9 cellular contexts compared by ENCODE assay signal in the genomic region with DNA sequence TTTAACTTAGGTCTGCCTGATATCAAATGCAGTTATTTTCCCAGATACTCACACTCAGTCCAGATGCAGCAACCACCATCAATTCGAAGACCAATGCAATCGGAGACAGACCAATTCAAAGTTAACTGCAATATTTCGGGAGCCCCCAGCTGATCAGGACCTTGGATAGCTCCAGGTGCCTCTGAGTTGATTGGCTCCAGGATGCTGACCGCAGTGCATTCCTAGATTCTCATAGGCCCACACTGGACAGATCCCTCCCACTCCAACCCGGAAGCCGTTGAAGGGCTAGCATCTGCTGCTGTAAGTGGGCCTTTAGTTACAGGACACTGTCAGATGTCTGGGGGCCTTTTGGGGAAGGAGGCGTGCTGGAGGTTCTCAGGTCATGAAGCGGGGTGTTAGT.
DNase-seq lines count a peak whose midpoint lies in the region; ATAC-seq and TF ChIP-seq lines count a peak whose summit lies in the region.
"Had no signal": no experiment of that assay in that cellular context is flagged by ENCODE, and none has a peak within 500 bp of the region (broad histone marks: within the 10 kb centered on the region; RNA-seq: fewer than 3 reads in every experiment).

No MANE protein-coding gene starts in this region.

- H3K36me3 ChIP-seq in MM.1S (replicated peaks; ENCODE audit: insufficient read depth, low read length) (no peaks in the 10 kb centered on the region), ascending aorta (no peaks in the 10 kb centered on the region)
- H3K36me3 ChIP-seq: gastrocnemius medialis had no signal

- no peak for TF ChIP-seq CTCF in MM.1S (IDR thresholded peaks at IDR 0.05; ENCODE audit: low read length)
- TF ChIP-seq CTCF in ascending aorta (IDR thresholded peaks at IDR 0.05): no peak

- H3K27ac ChIP-seq in MM.1S (ENCODE audit: low read length): no peak overlapping the region
- H3K27ac ChIP-seq in ascending aorta: no peak overlapping the region
- H3K27ac ChIP-seq: gastrocnemius medialis had no signal

- ATAC-seq in HG03378 (IDR thresholded peaks at IDR 0.05; ENCODE audit: unreplicated experiment): no peak

- H3K4me1 ChIP-seq in MM.1S (ENCODE audit: low read length): no peaks in the 10 kb centered on the region
- H3K4me1 ChIP-seq in ascending aorta: no peaks in the 10 kb centered on the region
- H3K4me1 ChIP-seq: gastrocnemius medialis had no signal

- H3K4me2 ChIP-seq in MM.1S (ENCODE audit: low read depth, low read length): no peak overlapping the region

- H3F3A ChIP-seq in MM.1S (ENCODE audit: insufficient read depth, low read length): no peaks in the 10 kb centered on the region

- H3K4me3 ChIP-seq in MM.1S (ENCODE audit: low read length) (no peak overlapping the region), ascending aorta (no peak overlapping the region)
- H3K4me3 ChIP-seq: gastrocnemius medialis had no signal

- peaks cover 33% of the 10 kb centered on the region for H3K27me3 ChIP-seq in MM.1S (replicated peaks; ENCODE audit: insufficient read depth, low read length)
- H3K27me3 ChIP-seq in ascending aorta: no peaks in the 10 kb centered on the region
- H3K27me3 ChIP-seq: gastrocnemius medialis had no signal

- no peak overlapping the region for H2AFZ ChIP-seq in MM.1S (ENCODE audit: low read length)

- DNase-seq in GM04504 (ENCODE audit: low read depth) (peak; percentile 6), MM.1S (peak; percentile 87), activated T-cell treated with anti-CD3 and anti-CD28 coated beads for 48 hours (ENCODE audit: low read depth) (peak; percentile 25), hepatic stellate cell (ENCODE audit: low spot score) (peak; percentile 65), ascending aorta (ENCODE audit: low spot score in 2 of 2) (no peak), NCI-H526 (lab: John Stamatoyannopoulos, UW) (no peak)
- peak; percentile 30 to 36 for DNase-seq in stimulated activated CD4-positive, alpha-beta T cell treated with anti-CD3 and anti-CD28 coated beads, Interleukin-4, amount 100 ng/mL, for 48 hours (ENCODE audit: low read depth in 2 of 2)

- H3K9me3 ChIP-seq in MM.1S (replicated peaks; ENCODE audit: insufficient read depth, low read length): no peaks in the 10 kb centered on the region
- H3K9me3 ChIP-seq in ascending aorta: no peaks in the 10 kb centered on the region
- H3K9me3 ChIP-seq: gastrocnemius medialis had no signal

- H4K20me1 ChIP-seq in MM.1S (ENCODE audit: insufficient read depth, low read length): no peaks in the 10 kb centered on the region

- H3K9ac ChIP-seq in MM.1S (ENCODE audit: low read length): no peak overlapping the region

- no peaks in the 10 kb centered on the region for H3K79me2 ChIP-seq in MM.1S (ENCODE audit: low read length)

- intact Hi-C loops in ascending aorta (cut with DNase I): no loop called here

- H3K9me2 ChIP-seq in MM.1S (replicated peaks; ENCODE audit: insufficient read depth, low read length): no peaks in the 10 kb centered on the region

Comparison
In these comparisons a context has a peak if more than half of its experiments do, and no peak if none do; other contexts are left out.
1. DNase-seq: peak in GM04504 (single experiment), MM.1S (single experiment), activated T-cell treated with anti-CD3 and anti-CD28 coated beads for 48 hours (single experiment), hepatic stellate cell (single experiment) and stimulated activated CD4-positive, alpha-beta T cell treated with anti-CD3 and anti-CD28 coated beads, Interleukin-4, amount 100 ng/mL, for 48 hours (2 of 2); none in ascending aorta (0 of 2) and NCI-H526 (0 of 2).